Comparison of ENCODE assay signal across 8 cellular contexts in genomic region chr15:67543348-67543718, GRCh38. TPM values are rescaled to one million over a fixed set of nuclear protein-coding genes. Genes with fewer than 3 reads are reported as not detected.
DNase-seq lines count a peak whose midpoint lies in the region; ATAC-seq, FAIRE-seq and TF ChIP-seq lines count a peak whose summit lies in the region.

No MANE protein-coding gene starts in this region.

- TF ChIP-seq POLR2A in GM12892 (IDR thresholded peaks at IDR 0.05; ENCODE audit: low read depth, low read length) = no peak

- H3K4me1 ChIP-seq in neutrophil (ENCODE audit: control insufficient read depth in 1 of 2, insufficient read depth in 1 of 2, low read depth in 1 of 2, low read length in 1 of 2) = peaks cover 12 to 18% of the 10 kb centered on the region in 2 experiments

- peaks cover 7% of the 10 kb centered on the region for H3K36me3 ChIP-seq in neutrophil

- no peak overlapping the region for H3K27ac ChIP-seq in neutrophil

- H3K27me3 ChIP-seq in neutrophil = no peaks in the 10 kb centered on the region

- no peaks in the 10 kb centered on the region for H3K9me3 ChIP-seq in neutrophil

- H3K4me3 ChIP-seq in GM12864 (ENCODE audit: low read depth, low read length) = peak overlapping the region; percentile 89
- H3K4me3 ChIP-seq in neutrophil (ENCODE audit: low read depth in 1 of 2, low read length in 1 of 2) = peak overlapping the region; percentile 81 to 98

- TF ChIP-seq CTCF in GM12864 (IDR thresholded peaks at IDR 0.05; ENCODE audit: low read depth, low read length, missing control alignments) (no peak), neutrophil (IDR thresholded peaks at IDR 0.05) (no peak), GM13976 (IDR thresholded peaks at IDR 0.05; ENCODE audit: borderline replicate concordance, control extremely low read depth, extremely low read depth, insufficient read depth, missing control alignments) (no peak)

- no peak for DNase-seq in GM12864 (ENCODE audit: low read depth)
- DNase-seq in fibroblast of peridontal ligament (ENCODE audit: extremely low read depth) = peak; percentile 2
- no peak for DNase-seq in NCI-H2107 (lab: John Stamatoyannopoulos, UW)
- DNase-seq in D341Med (ENCODE audit: low spot score) = no peak
- DNase-seq in GM12892 (ENCODE audit: insufficient read length) = no peak
- DNase-seq in GM13976 (ENCODE audit: low spot score) = no peak

- ATAC-seq in SK-N-SH treated with all-trans-retinoic acid at 6 μM for 48 hours = peak; percentile 42

- in situ Hi-C loops in GM13976 (cut with MboI; ENCODE audit: low sequenced_read_pairs, unreplicated experiment) = no loop called here

- FAIRE-seq in GM12892 (lab: Jason Lieb, UNC) = no peak

TF ChIP-seq in SK-N-SH treated with all-trans-retinoic acid at 6 μM for 48 hours, 23 proteins besides CTCF, POLR2A, EP300 and RAD21:
- TF ChIP-seq TSHZ2 (CRISPR knock-in tag; IDR thresholded peaks at IDR 0.05) (no peak), TCF4 (CRISPR knock-in tag; IDR thresholded peaks at IDR 0.05; ENCODE audit: borderline replicate concordance) (no peak)

RNA-seq across cellular contexts. Expression of gene MAP2K5, which starts 0.8 kb away (rescaled TPM):
- polyA plus RNA-seq in GM12892 (2012; ENCODE audit: missing spikeins) = 9.2 TPM

RNA-seq across cellular contexts. Expression of gene C15orf61, which starts 22.4 kb away (rescaled TPM):
- polyA plus RNA-seq in GM12892 (2012; ENCODE audit: missing spikeins) = 3.1 TPM
